ENCODE assay signal across 27 cellular contexts in the genomic region with DNA sequence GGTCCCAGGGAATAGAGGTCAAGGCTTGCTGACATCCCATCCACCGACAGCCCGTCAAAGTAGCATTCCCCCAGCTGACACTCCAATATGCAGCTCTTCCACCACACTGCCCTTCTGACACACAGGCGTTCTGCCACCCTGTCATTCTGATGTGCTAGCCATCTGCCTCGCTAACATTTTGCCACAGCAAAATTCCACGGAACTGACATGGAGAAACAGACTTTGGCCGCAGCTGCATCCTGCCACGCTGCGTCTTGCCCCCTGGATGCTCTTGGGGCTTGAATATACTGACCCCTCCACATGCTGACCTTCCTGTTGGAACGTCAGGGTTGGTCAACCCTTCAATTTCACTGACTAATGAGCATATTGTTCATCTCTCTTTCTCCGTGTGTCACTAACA.
"Had no signal": no experiment of that assay in that cellular context is flagged by ENCODE, and none has a peak within 500 bp of the region (broad histone marks: within the 10 kb centered on the region; RNA-seq: fewer than 3 reads in every experiment).

No MANE protein-coding gene starts in this region.

- H3K4me1 ChIP-seq: left lung, lower lobe of right lung, parathyroid adenoma, suprapubic skin, tibial artery, vagina had no signal

- H3K36me3 ChIP-seq: left lung, lower lobe of right lung, neutrophil, spleen, suprapubic skin, thoracic aorta, tibial artery, vagina had no signal

- H3K9ac ChIP-seq: parathyroid adenoma had no signal

- DNase-seq: hypothalamus; immature natural killer cell; kidney; left colon; left lung; lower lobe of right lung; mammary epithelial cell; mesenchymal stem cell; naive thymus-derived CD8-positive, alpha-beta T cell; occipital lobe; right cardiac atrium; stimulated activated CD4-positive, alpha-beta T cell treated with anti-CD3 and anti-CD28 coated beads, Interleukin-4, amount 100 ng/mL, for 24 hours; stimulated activated naive CD4-positive, alpha-beta T cell; tibial artery had no signal

- ATAC-seq: left colon; left lung; lower lobe of right lung; naive thymus-derived CD8-positive, alpha-beta T cell; right cardiac atrium; sciatic nerve; stimulated activated effector memory CD8-positive, alpha-beta T cell treated with anti-CD3 and anti-CD28 coated beads, Interleukin-12 subunit alpha, Interleukin-12 subunit beta, amount 100 ng/mL, for 72 hours had no signal

- H3K4me1 Mint-ChIP-seq: nephron, neural crest cell had no signal

- H3K4me3 Mint-ChIP-seq: immature natural killer cell; naive thymus-derived CD8-positive, alpha-beta T cell; nephron; neural crest cell; stimulated activated effector memory CD8-positive, alpha-beta T cell treated with anti-CD3 and anti-CD28 coated beads, Interleukin-12 subunit alpha, Interleukin-12 subunit beta, amount 100 ng/mL, for 72 hours; stimulated activated naive CD8-positive, alpha-beta T cell treated with anti-CD3 and anti-CD28 coated beads, Interleukin-15, Interleukin-2, amounts not matched to agents 100 ng/mL and 50 ng/mL, for 24 hours; type B pancreatic cell had no signal

- H2AFZ ChIP-seq: parathyroid adenoma had no signal

- H3K79me2 ChIP-seq: parathyroid adenoma had no signal

- H3K4me3 ChIP-seq: left lung, lower lobe of right lung, skin epidermis, spleen, suprapubic skin, thoracic aorta, tibial artery, vagina had no signal

- H3K27ac ChIP-seq: left lung, lower lobe of right lung, neutrophil, parathyroid adenoma, skin epidermis, spleen, suprapubic skin, thoracic aorta, tibial artery, vagina had no signal

- H3K27me3 ChIP-seq: vagina had no signal

- H3K36me3 Mint-ChIP-seq: immature natural killer cell; naive thymus-derived CD8-positive, alpha-beta T cell; stimulated activated effector memory CD8-positive, alpha-beta T cell treated with anti-CD3 and anti-CD28 coated beads, Interleukin-12 subunit alpha, Interleukin-12 subunit beta, amount 100 ng/mL, for 72 hours; type B pancreatic cell had no signal

- H3K9me3 ChIP-seq: left lung, lower lobe of right lung, neutrophil, spleen, suprapubic skin, thoracic aorta, tibial artery, vagina had no signal

- H3K27ac Mint-ChIP-seq: naive thymus-derived CD8-positive, alpha-beta T cell; nephron; stimulated activated effector memory CD8-positive, alpha-beta T cell treated with anti-CD3 and anti-CD28 coated beads, Interleukin-12 subunit alpha, Interleukin-12 subunit beta, amount 100 ng/mL, for 72 hours; stimulated activated naive CD8-positive, alpha-beta T cell treated with anti-CD3 and anti-CD28 coated beads, Interleukin-15, Interleukin-2, amounts not matched to agents 100 ng/mL and 50 ng/mL, for 24 hours; type B pancreatic cell had no signal

- H3K9me3 Mint-ChIP-seq: naive thymus-derived CD8-positive, alpha-beta T cell; nephron; neural crest cell; stimulated activated effector memory CD8-positive, alpha-beta T cell treated with anti-CD3 and anti-CD28 coated beads, Interleukin-12 subunit alpha, Interleukin-12 subunit beta, amount 100 ng/mL, for 72 hours; stimulated activated naive CD8-positive, alpha-beta T cell treated with anti-CD3 and anti-CD28 coated beads, Interleukin-15, Interleukin-2, amounts not matched to agents 100 ng/mL and 50 ng/mL, for 24 hours; type B pancreatic cell had no signal
